32 cellular contexts compared by ENCODE assay signal in the genomic region with DNA sequence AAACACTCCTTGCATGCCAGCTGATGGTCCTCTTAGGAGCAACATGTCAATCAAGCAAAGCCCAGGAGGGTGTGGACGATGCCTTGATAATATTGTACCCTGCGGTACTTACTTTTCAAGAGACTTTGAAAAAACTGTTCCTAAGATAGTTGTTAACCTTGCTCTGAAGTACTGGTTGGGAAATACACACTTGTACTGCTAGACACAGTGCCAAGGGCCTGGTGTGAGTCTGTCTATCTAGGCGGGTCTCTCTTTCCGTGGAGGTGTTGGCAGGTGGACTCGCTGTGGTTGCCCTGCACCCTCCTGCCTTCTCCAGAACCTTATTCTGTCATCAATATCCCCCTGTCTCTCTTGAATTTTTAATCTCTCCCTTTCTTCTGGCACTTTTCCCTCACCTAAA.
"Had no signal": no experiment of that assay in that cellular context is flagged by ENCODE, and none has a peak within 500 bp of the region (broad histone marks: within the 10 kb centered on the region; RNA-seq: fewer than 3 reads in every experiment).

No MANE protein-coding gene starts in this region.

- H3K9me3 Mint-ChIP-seq: activated B cell treated with CpG ODN at 0.5 μM for 24 hours; activated CD8-positive, alpha-beta T cell treated with anti-CD3 and anti-CD28 coated beads for 36 hours; activated naive CD4-positive, alpha-beta T cell treated with anti-CD3 and anti-CD28 coated beads, Interleukin-2, amount 10 ng/mL, durations not matched to agents 7 days and 5 days; activated T-helper 1 cell treated with anti-CD3 and anti-CD28 coated beads, Interleukin-12 subunit alpha, Interleukin-12 subunit beta, Interleukin-2, Interleukin-4 antibody, amounts not matched to agents 30 ng/mL and 10 ng/mL and 1 ng/mL, durations not matched to agents 14 hours and 24 hours and 36 hours; activated T-helper 2 cell treated with anti-CD3 and anti-CD28 coated beads, Interferon-gamma antibody, Interleukin-2, Interleukin-4, amounts not matched to agents 10 μg/mL and 5 μg/mL and 100 μg/mL, durations not matched to agents 14 hours and 24 hours and 36 hours; brain; T-helper 2 cell treated with Interferon-gamma antibody and Interleukin-4, amounts not matched to agents 5 μg/mL and 100 μg/mL, for 36 hours had no signal

- H3K36me3 ChIP-seq: ascending aorta, breast epithelium, cardiac muscle cell, colonic mucosa, esophagus squamous epithelium, gastroesophageal sphincter, WERI-Rb-1 had no signal

- H3K27me3 ChIP-seq: ascending aorta, breast epithelium, cardiac muscle cell, colonic mucosa, esophagus squamous epithelium had no signal

- H3K4me3 Mint-ChIP-seq: activated B cell treated with CpG ODN at 0.5 μM for 24 hours; activated CD8-positive, alpha-beta T cell treated with anti-CD3 and anti-CD28 coated beads for 36 hours; activated naive CD4-positive, alpha-beta T cell treated with anti-CD3 and anti-CD28 coated beads, Interleukin-2, amount 10 ng/mL, durations not matched to agents 7 days and 5 days; activated naive CD8-positive, alpha-beta T cell treated with anti-CD3 and anti-CD28 coated beads, Interleukin-2, amount 10 ng/mL, durations not matched to agents 7 days and 5 days; activated T-helper 1 cell treated with anti-CD3 and anti-CD28 coated beads, Interleukin-12 subunit alpha, Interleukin-12 subunit beta, Interleukin-2, Interleukin-4 antibody, amounts not matched to agents 30 ng/mL and 10 ng/mL and 1 ng/mL, durations not matched to agents 14 hours and 24 hours and 36 hours; brain; T-helper 17 cell; T-helper 2 cell treated with Interferon-gamma antibody and Interleukin-4, amounts not matched to agents 5 μg/mL and 100 μg/mL, for 36 hours had no signal

- H3K36me3 Mint-ChIP-seq: activated naive CD4-positive, alpha-beta T cell treated with anti-CD3 and anti-CD28 coated beads, Interleukin-2, amount 10 ng/mL, durations not matched to agents 7 days and 5 days; activated naive CD4-positive, alpha-beta T cell treated with anti-CD3 and anti-CD28 coated beads, Interleukin-2, amount 50 U/mL, for 72 hours; activated naive CD8-positive, alpha-beta T cell treated with anti-CD3 and anti-CD28 coated beads, Interleukin-2, amount 10 ng/mL, durations not matched to agents 7 days and 5 days had no signal

- H3K27ac Mint-ChIP-seq: activated B cell treated with CpG ODN at 0.5 μM for 24 hours; activated CD8-positive, alpha-beta T cell treated with anti-CD3 and anti-CD28 coated beads for 36 hours; activated naive CD4-positive, alpha-beta T cell treated with anti-CD3 and anti-CD28 coated beads, Interleukin-2, amount 10 ng/mL, durations not matched to agents 7 days and 5 days; activated naive CD4-positive, alpha-beta T cell treated with anti-CD3 and anti-CD28 coated beads, Interleukin-2, amount 50 U/mL, for 72 hours; activated naive CD8-positive, alpha-beta T cell treated with anti-CD3 and anti-CD28 coated beads, Interleukin-2, amount 10 ng/mL, durations not matched to agents 7 days and 5 days; activated T-helper 1 cell treated with anti-CD3 and anti-CD28 coated beads, Interleukin-12 subunit alpha, Interleukin-12 subunit beta, Interleukin-2, Interleukin-4 antibody, amounts not matched to agents 30 ng/mL and 10 ng/mL and 1 ng/mL, durations not matched to agents 14 hours and 24 hours and 36 hours; activated T-helper 2 cell treated with anti-CD3 and anti-CD28 coated beads, Interferon-gamma antibody, Interleukin-2, Interleukin-4, amounts not matched to agents 10 μg/mL and 5 μg/mL and 100 μg/mL, durations not matched to agents 14 hours and 24 hours and 36 hours; T-helper 17 cell; T-helper 2 cell treated with Interferon-gamma antibody and Interleukin-4, amounts not matched to agents 5 μg/mL and 100 μg/mL, for 36 hours had no signal

- H3K4me1 ChIP-seq: ascending aorta, breast epithelium, colonic mucosa, esophagus squamous epithelium, gastroesophageal sphincter had no signal

- ATAC-seq: activated CD4-positive, CD25-positive, alpha-beta regulatory T cell treated with anti-CD3 and anti-CD28 coated beads, Interleukin-2, amount 50 U/mL, for 24 hours; activated CD8-positive, alpha-beta T cell treated with anti-CD3 and anti-CD28 coated beads for 36 hours; activated naive CD4-positive, alpha-beta T cell treated with anti-CD3 and anti-CD28 coated beads, Interleukin-2, amount 50 U/mL, for 72 hours; gastroesophageal sphincter; T-helper 17 cell had no signal

- DNase-seq: activated B cell treated with CpG ODN at 0.5 μM for 24 hours; activated CD4-positive, alpha-beta T cell treated with anti-CD3 and anti-CD28 coated beads for 48 hours; activated CD4-positive, alpha-beta T cell treated with anti-CD3 and anti-CD28 coated beads, Interleukin-2, amount 50 U/mL, for 1 hour; activated CD4-positive, alpha-beta T cell treated with anti-CD3 and anti-CD28 coated beads, Interleukin-2, amount 50 U/mL, for 48 hours; activated CD8-positive, alpha-beta memory T cell treated with anti-CD3 and anti-CD28 coated beads for 24 hours; activated CD8-positive, alpha-beta T cell treated with anti-CD3 and anti-CD28 coated beads for 36 hours; activated effector memory CD4-positive, alpha-beta T cell treated with anti-CD3 and anti-CD28 coated beads, Interleukin-2, amount 50 U/mL, for 16 hours; activated naive CD4-positive, alpha-beta T cell treated with anti-CD3 and anti-CD28 coated beads, Interleukin-2, amount 10 ng/mL, durations not matched to agents 7 days and 5 days; activated naive CD8-positive, alpha-beta T cell treated with anti-CD3 and anti-CD28 coated beads, Interleukin-2, amount 10 ng/mL, durations not matched to agents 7 days and 5 days; activated T-cell treated with anti-CD3 and anti-CD28 coated beads, Interleukin-2, amount 50 U/mL, for 1 hour; activated T-cell treated with anti-CD3 and anti-CD28 coated beads, Interleukin-2, amount 50 U/mL, for 48 hours; central memory CD4-positive, alpha-beta T cell; cerebellar nuclear complex; colonic mucosa; effector CD8-positive, alpha-beta T cell; esophagus squamous epithelium; foreskin melanocyte; T-helper 1 cell; T-helper 17 cell; T1000; WERI-Rb-1 had no signal

- H3K27ac ChIP-seq: ascending aorta, breast epithelium, cardiac muscle cell, colonic mucosa, epithelial cell of prostate, esophagus squamous epithelium, gastroesophageal sphincter, WERI-Rb-1 had no signal

- H3K9me3 ChIP-seq: ascending aorta, breast epithelium, colonic mucosa, esophagus squamous epithelium, gastroesophageal sphincter had no signal

- H3K4me1 Mint-ChIP-seq: activated B cell treated with CpG ODN at 0.5 μM for 24 hours; activated naive CD4-positive, alpha-beta T cell treated with anti-CD3 and anti-CD28 coated beads, Interleukin-2, amount 10 ng/mL, durations not matched to agents 7 days and 5 days; activated naive CD8-positive, alpha-beta T cell treated with anti-CD3 and anti-CD28 coated beads, Interleukin-2, amount 10 ng/mL, durations not matched to agents 7 days and 5 days; T-helper 17 cell had no signal

- H3K27me3 Mint-ChIP-seq: activated CD8-positive, alpha-beta T cell treated with anti-CD3 and anti-CD28 coated beads for 36 hours; activated naive CD8-positive, alpha-beta T cell treated with anti-CD3 and anti-CD28 coated beads, Interleukin-2, amount 10 ng/mL, durations not matched to agents 7 days and 5 days; brain; T-helper 17 cell had no signal

- H3K4me3 ChIP-seq: ascending aorta, breast epithelium, cardiac muscle cell, colonic mucosa, esophagus squamous epithelium, gastroesophageal sphincter had no signal
